8 cellular contexts compared by ENCODE assay signal in genomic region chr10:100370976-100371706, GRCh38. TPM values are rescaled to one million over a fixed set of nuclear protein-coding genes. Genes with fewer than 3 reads are reported as not detected.
DNase-seq lines count a peak whose midpoint lies in the region; ATAC-seq and TF ChIP-seq lines count a peak whose summit lies in the region.

No MANE protein-coding gene starts in this region.

- peaks cover 34% of the 10 kb centered on the region for H3K4me1 ChIP-seq in neuron (ENCODE audit: insufficient read depth, low read length)
- H3K4me1 ChIP-seq in thoracic aorta (ENCODE audit: control insufficient read depth in 1 of 2, low read depth in 2 of 2), result peaks cover 19 to 41% of the 10 kb centered on the region in 2 donors

- no peak for TF ChIP-seq CTCF in fibroblast of villous mesenchyme (IDR thresholded peaks at IDR 0.05; ENCODE audit: insufficient read depth, low read depth, low read length)
- TF ChIP-seq CTCF in thoracic aorta (IDR thresholded peaks at IDR 0.05), result no peak

- H3K27me3 ChIP-seq in neuron (ENCODE audit: insufficient read depth, low read length) (no peaks in the 10 kb centered on the region), thoracic aorta (replicated peaks; ENCODE audit: insufficient read depth) (no peaks in the 10 kb centered on the region)

- H3K27ac ChIP-seq in thoracic aorta, result peak overlapping the region; percentile 59 to 99

- H3K9me3 ChIP-seq in neuron (ENCODE audit: low read length) (no peaks in the 10 kb centered on the region), thoracic aorta (no peaks in the 10 kb centered on the region)

- H3K36me3 ChIP-seq in neuron (ENCODE audit: insufficient read depth, low read length), result no peaks in the 10 kb centered on the region
- no peaks in the 10 kb centered on the region for H3K36me3 ChIP-seq in thoracic aorta

- DNase-seq in H4 (ENCODE audit: low spot score), result peak; percentile 96
- DNase-seq in RPMI8226, result peak; percentile 44
- peak; percentile 32 for DNase-seq in activated gamma-delta T cell treated with anti-CD3 and anti-CD28 coated beads, Interleukin-2, amount 50 U/mL, for 16 hours (ENCODE audit: low read depth)
- peak; percentile 86 for DNase-seq in fibroblast of villous mesenchyme (ENCODE audit: low read depth)
- DNase-seq in thoracic aorta (ENCODE audit: low spot score), result peak; percentile 26

- ATAC-seq in thoracic aorta (ENCODE audit: insufficient number of reproducible peaks, low FRiP score, low read depth) (peak; percentile 42), HG02588 (IDR thresholded peaks at IDR 0.05; ENCODE audit: unreplicated experiment) (no peak), GM19397 (IDR thresholded peaks at IDR 0.05; ENCODE audit: unreplicated experiment) (no peak)

- H3K4me3 ChIP-seq in fibroblast of villous mesenchyme (ENCODE audit: low read depth, low read length), result no peak overlapping the region
- H3K4me3 ChIP-seq in neuron (ENCODE audit: low read length), result peak overlapping the region; percentile 12
- peak overlapping the region; percentile 27 for H3K4me3 ChIP-seq in thoracic aorta

- H2AFZ ChIP-seq in neuron (ENCODE audit: low read depth, low read length), result peak overlapping the region; percentile 57

RNA-seq across cellular contexts. Expression of gene SCD, which starts 24.1 kb away (rescaled TPM):
- total RNA-seq in H4 (2014; rRNA removed; shearing (Covaris generic)), result 458 and 512 TPM in 2 replicates
- total RNA-seq in fibroblast of villous mesenchyme (819 and 937 TPM in 2 replicates), thoracic aorta (10 to 100 TPM; 12.8 to 16.7 TPM)

RNA-seq across cellular contexts. Expression of gene PKD2L1, which starts 41.1 kb away (rescaled TPM):
- not detected in 2 replicates for total RNA-seq in H4 (2014; rRNA removed; shearing (Covaris generic))
- total RNA-seq in fibroblast of villous mesenchyme (not detected in 2 replicates), thoracic aorta (under 1 TPM in 1 of 2 donors, not detected in 1; 0.56 TPM)

Comparison
In these comparisons a context has a peak if more than half of its experiments do, and no peak if none do; other contexts are left out.
1. DNase-seq: peak in every context shown above with its lines; median percentile 96 in H4; 86 in fibroblast of villous mesenchyme; 44 in RPMI8226; 32 in activated gamma-delta T cell treated with anti-CD3 and anti-CD28 coated beads, Interleukin-2, amount 50 U/mL, for 16 hours; 26 in thoracic aorta.
2. RNA of gene SCD, which starts 24.1 kb away (total RNA-seq): 819 to 937 TPM in fibroblast of villous mesenchyme and 458 to 512 TPM in H4; 12.8 to 16.7 TPM in thoracic aorta; every median in the first group is over 10 times any median in the second.